In the genomic region with DNA sequence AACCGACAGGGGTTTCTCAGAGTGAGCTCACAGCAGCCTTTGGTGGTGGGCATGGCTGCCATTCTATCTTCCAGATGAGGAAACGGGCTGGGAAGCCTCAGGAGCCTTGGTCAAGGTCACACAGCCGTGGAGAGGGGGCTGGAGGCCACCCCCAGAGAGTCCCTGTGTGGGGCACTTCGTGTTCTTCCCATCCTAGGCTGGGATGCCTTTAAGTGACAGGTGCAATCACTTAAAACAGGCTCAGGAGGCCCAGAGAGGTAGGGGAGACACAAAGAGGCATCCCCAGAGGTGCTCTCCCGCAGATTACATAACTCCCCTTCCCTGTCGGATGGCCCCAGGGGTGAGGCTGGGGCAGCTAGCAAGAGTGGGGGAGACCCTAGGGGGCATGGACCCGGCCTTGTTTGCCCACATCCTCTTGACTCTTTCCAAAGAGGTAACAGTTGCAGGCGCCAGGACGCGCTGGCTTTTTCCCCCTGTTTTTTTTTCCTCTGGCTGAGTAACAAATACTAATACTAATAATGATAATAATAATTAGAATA, we compare ENCODE assay signal across 1 cellular context.
TF ChIP-seq lines count a peak whose summit lies in the region.

No MANE protein-coding gene starts in this region.

TF ChIP-seq in GM23338, 12 proteins besides CTCF, POLR2A, EP300 and RAD21 (continued from another document):
- TF ChIP-seq, protein P1, sequence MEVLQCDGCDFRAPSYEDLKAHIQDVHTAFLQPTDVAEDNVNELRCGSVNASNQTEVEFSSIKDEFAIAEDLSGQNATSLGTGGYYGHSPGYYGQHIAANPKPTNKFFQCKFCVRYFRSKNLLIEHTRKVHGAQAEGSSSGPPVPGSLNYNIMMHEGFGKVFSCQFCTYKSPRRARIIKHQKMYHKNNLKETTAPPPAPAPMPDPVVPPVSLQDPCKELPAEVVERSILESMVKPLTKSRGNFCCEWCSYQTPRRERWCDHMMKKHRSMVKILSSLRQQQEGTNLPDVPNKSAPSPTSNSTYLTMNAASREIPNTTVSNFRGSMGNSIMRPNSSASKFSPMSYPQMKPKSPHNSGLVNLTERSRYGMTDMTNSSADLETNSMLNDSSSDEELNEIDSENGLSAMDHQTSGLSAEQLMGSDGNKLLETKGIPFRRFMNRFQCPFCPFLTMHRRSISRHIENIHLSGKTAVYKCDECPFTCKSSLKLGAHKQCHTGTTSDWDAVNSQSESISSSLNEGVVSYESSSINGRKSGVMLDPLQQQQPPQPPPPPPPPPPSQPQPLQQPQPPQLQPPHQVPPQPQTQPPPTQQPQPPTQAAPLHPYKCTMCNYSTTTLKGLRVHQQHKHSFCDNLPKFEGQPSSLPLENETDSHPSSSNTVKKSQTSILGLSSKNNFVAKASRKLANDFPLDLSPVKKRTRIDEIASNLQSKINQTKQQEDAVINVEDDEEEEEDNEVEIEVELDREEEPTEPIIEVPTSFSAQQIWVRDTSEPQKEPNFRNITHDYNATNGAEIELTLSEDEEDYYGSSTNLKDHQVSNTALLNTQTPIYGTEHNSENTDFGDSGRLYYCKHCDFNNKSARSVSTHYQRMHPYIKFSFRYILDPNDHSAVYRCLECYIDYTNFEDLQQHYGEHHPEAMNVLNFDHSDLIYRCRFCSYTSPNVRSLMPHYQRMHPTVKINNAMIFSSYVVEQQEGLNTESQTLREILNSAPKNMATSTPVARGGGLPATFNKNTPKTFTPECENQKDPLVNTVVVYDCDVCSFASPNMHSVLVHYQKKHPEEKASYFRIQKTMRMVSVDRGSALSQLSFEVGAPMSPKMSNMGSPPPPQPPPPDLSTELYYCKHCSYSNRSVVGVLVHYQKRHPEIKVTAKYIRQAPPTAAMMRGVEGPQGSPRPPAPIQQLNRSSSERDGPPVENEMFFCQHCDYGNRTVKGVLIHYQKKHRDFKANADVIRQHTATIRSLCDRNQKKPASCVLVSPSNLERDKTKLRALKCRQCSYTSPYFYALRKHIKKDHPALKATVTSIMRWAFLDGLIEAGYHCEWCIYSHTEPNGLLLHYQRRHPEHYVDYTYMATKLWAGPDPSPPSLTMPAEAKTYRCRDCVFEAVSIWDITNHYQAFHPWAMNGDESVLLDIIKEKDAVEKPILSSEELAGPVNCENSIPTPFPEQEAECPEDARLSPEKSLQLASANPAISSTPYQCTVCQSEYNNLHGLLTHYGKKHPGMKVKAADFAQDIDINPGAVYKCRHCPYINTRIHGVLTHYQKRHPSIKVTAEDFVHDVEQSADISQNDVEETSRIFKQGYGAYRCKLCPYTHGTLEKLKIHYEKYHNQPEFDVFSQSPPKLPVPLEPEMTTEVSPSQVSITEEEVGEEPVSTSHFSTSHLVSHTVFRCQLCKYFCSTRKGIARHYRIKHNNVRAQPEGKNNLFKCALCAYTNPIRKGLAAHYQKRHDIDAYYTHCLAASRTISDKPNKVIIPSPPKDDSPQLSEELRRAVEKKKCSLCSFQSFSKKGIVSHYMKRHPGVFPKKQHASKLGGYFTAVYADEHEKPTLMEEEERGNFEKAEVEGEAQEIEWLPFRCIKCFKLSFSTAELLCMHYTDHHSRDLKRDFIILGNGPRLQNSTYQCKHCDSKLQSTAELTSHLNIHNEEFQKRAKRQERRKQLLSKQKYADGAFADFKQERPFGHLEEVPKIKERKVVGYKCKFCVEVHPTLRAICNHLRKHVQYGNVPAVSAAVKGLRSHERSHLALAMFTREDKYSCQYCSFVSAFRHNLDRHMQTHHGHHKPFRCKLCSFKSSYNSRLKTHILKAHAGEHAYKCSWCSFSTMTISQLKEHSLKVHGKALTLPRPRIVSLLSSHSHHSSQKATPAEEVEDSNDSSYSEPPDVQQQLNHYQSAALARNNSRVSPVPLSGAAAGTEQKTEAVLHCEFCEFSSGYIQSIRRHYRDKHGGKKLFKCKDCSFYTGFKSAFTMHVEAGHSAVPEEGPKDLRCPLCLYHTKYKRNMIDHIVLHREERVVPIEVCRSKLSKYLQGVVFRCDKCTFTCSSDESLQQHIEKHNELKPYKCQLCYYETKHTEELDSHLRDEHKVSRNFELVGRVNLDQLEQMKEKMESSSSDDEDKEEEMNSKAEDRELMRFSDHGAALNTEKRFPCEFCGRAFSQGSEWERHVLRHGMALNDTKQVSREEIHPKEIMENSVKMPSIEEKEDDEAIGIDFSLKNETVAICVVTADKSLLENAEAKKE (CRISPR knock-in tag; IDR thresholded peaks at IDR 0.05), result no peak
- no peak for TF ChIP-seq ZNF114 (CRISPR knock-in tag; IDR thresholded peaks at IDR 0.05)
